8 cellular contexts compared by ENCODE assay signal in the genomic region with DNA sequence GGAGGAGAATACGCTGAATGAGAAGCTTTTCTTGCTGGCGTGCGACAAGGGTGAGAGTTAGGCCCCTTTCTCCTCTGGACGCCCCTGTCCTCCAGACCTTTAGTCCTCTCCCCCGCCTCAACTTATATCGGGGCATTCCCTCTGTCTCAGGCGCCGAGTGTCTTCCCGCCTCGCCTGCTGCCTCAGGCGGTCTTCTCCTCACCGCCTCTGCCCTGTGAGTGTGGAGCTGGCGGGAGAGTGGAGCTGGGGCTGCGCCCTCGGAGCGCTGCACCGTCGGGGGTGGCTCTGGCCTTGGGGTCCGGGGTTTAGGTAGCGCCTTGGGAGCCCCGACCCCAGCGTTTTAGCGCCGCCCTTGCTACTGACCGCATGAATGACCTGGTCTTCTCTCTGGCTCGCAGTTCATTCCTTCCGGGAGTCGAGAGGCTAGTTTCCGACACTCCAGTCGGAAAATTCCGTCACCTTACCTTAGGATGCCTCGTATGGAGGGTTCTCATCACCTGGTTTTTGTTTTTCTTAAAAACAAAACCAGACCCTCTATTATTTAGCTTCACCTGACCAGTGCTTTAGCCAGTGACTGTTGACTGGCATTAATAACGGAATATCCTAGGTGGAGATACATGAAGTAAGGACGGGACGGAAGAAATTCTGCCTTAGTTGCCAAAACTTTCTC. TPM values are rescaled to one million over a fixed set of nuclear protein-coding genes. Genes with fewer than 3 reads are reported as not detected.
DNase-seq lines count a peak whose midpoint lies in the region; ATAC-seq and TF ChIP-seq lines count a peak whose summit lies in the region.

No MANE protein-coding gene starts in this region.

- peaks cover 7% of the 10 kb centered on the region for H3K4me1 ChIP-seq in OCI-LY3 (ENCODE audit: low read length)
- H3K4me1 ChIP-seq in prostate gland (replicated peaks), result no peaks in the 10 kb centered on the region

- peak; percentile 8 for ATAC-seq in HG03060 (IDR thresholded peaks at IDR 0.05; ENCODE audit: low read depth, unreplicated experiment)
- no peak for ATAC-seq in GM18858 (IDR thresholded peaks at IDR 0.05; ENCODE audit: unreplicated experiment)

- H3K27me3 ChIP-seq in OCI-LY3 (ENCODE audit: low read depth, low read length) (no peaks in the 10 kb centered on the region), prostate gland (replicated peaks; ENCODE audit: insufficient read depth) (no peaks in the 10 kb centered on the region)

- peak overlapping the region; percentile 71 for H3K9ac ChIP-seq in OCI-LY3 (ENCODE audit: low read length)

- intact Hi-C loops in prostate gland (cut with DNase I), result loop anchor here (10.0 kb wide), 1 partner anchor 280 kb away; the partner anchor contains the start of gene U2SURP

- H3K27ac ChIP-seq in OCI-LY3 (ENCODE audit: low read length) (no peak overlapping the region), prostate gland (peak overlapping the region; percentile 70 to 83)

- no peaks in the 10 kb centered on the region for H3K36me3 ChIP-seq in OCI-LY3 (replicated peaks; ENCODE audit: low read depth, low read length)
- H3K36me3 ChIP-seq in prostate gland, result no peaks in the 10 kb centered on the region

- TF ChIP-seq POLR2A in prostate gland (IDR thresholded peaks at IDR 0.05), result no peak

- peak overlapping the region; percentile 93 for H3K4me2 ChIP-seq in OCI-LY3 (ENCODE audit: low read length)

- H2AFZ ChIP-seq in OCI-LY3 (ENCODE audit: low read depth, low read length), result peak overlapping the region; percentile 68

- H3K4me3 ChIP-seq in OCI-LY3 (ENCODE audit: low read length) (peak overlapping the region; percentile 97), prostate gland (peak overlapping the region; percentile 70 to 81)

- WGBS in prostate gland, result 2% methylated on average over 33 of the region's 35 CpGs

- TF ChIP-seq CTCF in OCI-LY3 (IDR thresholded peaks at IDR 0.05; ENCODE audit: low read depth, low read length), result no peak; the same call in 1 of the 2 replicates
- no peak for TF ChIP-seq CTCF in prostate gland (IDR thresholded peaks at IDR 0.05)

- peaks cover 5% of the 10 kb centered on the region; the same call in 1 of the 2 replicates for H3K79me2 ChIP-seq in OCI-LY3 (ENCODE audit: low read length)

- H3K9me3 ChIP-seq in OCI-LY3 (ENCODE audit: insufficient read depth, low read length), result no peaks in the 10 kb centered on the region
- no peaks in the 10 kb centered on the region for H3K9me3 ChIP-seq in prostate gland

- H4K20me1 ChIP-seq in OCI-LY3 (ENCODE audit: insufficient read depth, low read length), result no peaks in the 10 kb centered on the region

- DNase-seq in stimulated activated CD4-positive, alpha-beta T cell treated with anti-CD3 and anti-CD28 coated beads, Interleukin-12 subunit alpha, Interleukin-12 subunit beta, amount 100 ng/mL, for 4 hours, result peak; percentile 20
- no peak for DNase-seq in stimulated activated CD4-positive, alpha-beta T cell treated with anti-CD3 and anti-CD28 coated beads, Interleukin-4, amount 100 ng/mL, for 24 hours
- peak; percentile 67 for DNase-seq in astrocyte of the hippocampus (ENCODE audit: low read depth, low spot score)
- DNase-seq in hypothalamus (lab: John Stamatoyannopoulos, UW), result peak in 42 of 51 donors; percentile 4 to 75 (median 33)
- DNase-seq in prostate gland (ENCODE audit: low spot score), result peak; percentile 4

RNA-seq across cellular contexts. Expression of gene TRPC1, which starts 1.0 kb away (rescaled TPM):
- 10 to 100 TPM in 1 of 2 donors, 1 to 10 TPM in 1; 8.1 to 12.8 TPM for total RNA-seq in prostate gland
